8 cellular contexts compared by ENCODE assay signal in genomic region chr11:62705401-62705800, GRCh38. TPM values are rescaled to one million over a fixed set of nuclear protein-coding genes. Genes with fewer than 3 reads are reported as not detected.
DNase-seq lines count a peak whose midpoint lies in the region; ATAC-seq and TF ChIP-seq lines count a peak whose summit lies in the region.

No MANE protein-coding gene starts in this region.

- H3K36me3 ChIP-seq in CD4-positive, CD25-positive, alpha-beta regulatory T cell (ENCODE audit: control insufficient read depth, insufficient read depth, low read length): no peaks in the 10 kb centered on the region
- H3K36me3 ChIP-seq in liver (ENCODE audit: control insufficient read depth in 4 of 4, insufficient read depth in 3 of 4, low read depth in 1 of 4, low read length in 3 of 4) (peaks cover 0 to 3% (median 0%) of the 10 kb centered on the region in 4 donors), urinary bladder (ENCODE audit: insufficient read depth) (no peaks in the 10 kb centered on the region)

- in situ Hi-C loops in astrocyte of the spinal cord (cut with HindIII; ENCODE audit: low sequenced_read_pairs): no loop called here

- TF ChIP-seq RAD21 in liver (IDR thresholded peaks at IDR 0.05): no peak

- no peaks in the 10 kb centered on the region for H3K9me3 Mint-ChIP-seq in CD4-positive, CD25-positive, alpha-beta regulatory T cell

- peaks cover 0 to 49% (median 22%) of the 10 kb centered on the region in 4 donors for H3K4me1 Mint-ChIP-seq in CD4-positive, CD25-positive, alpha-beta regulatory T cell

- no peaks in the 10 kb centered on the region for H3K9me3 ChIP-seq in CD4-positive, CD25-positive, alpha-beta regulatory T cell (ENCODE audit: control insufficient read depth in 2 of 2, low read length in 2 of 2)
- no peaks in the 10 kb centered on the region for H3K9me3 ChIP-seq in liver (ENCODE audit: control insufficient read depth in 4 of 4, low read length in 3 of 4)

- H3K27ac ChIP-seq in CD4-positive, CD25-positive, alpha-beta regulatory T cell (ENCODE audit: insufficient read depth, low read length, poor library complexity, severe bottlenecking): peak overlapping the region; percentile 83
- peak overlapping the region; percentile 71 to 73 for H3K27ac ChIP-seq in liver (ENCODE audit: low read depth in 1 of 2, low read length in 2 of 2)
- peak overlapping the region; percentile 11 for H3K27ac ChIP-seq in urinary bladder (ENCODE audit: low read depth)

- peak overlapping the region; percentile 90 to 93 (median 91) for H3K4me3 Mint-ChIP-seq in CD4-positive, CD25-positive, alpha-beta regulatory T cell

- H3K4me1 ChIP-seq in CD4-positive, CD25-positive, alpha-beta regulatory T cell (ENCODE audit: control insufficient read depth, insufficient read depth, low read length, poor library complexity, severe bottlenecking): peaks cover 37% of the 10 kb centered on the region
- H3K4me1 ChIP-seq in liver (ENCODE audit: control insufficient read depth in 4 of 4, insufficient read depth in 4 of 4, low read length in 3 of 4) (peaks cover 12 to 36% (median 30%) of the 10 kb centered on the region in 4 donors), urinary bladder (ENCODE audit: insufficient read depth) (no peaks in the 10 kb centered on the region)

- no peaks in the 10 kb centered on the region for H3K36me3 Mint-ChIP-seq in CD4-positive, CD25-positive, alpha-beta regulatory T cell

- peak overlapping the region; percentile 27 to 52 for H3K9ac ChIP-seq in liver (ENCODE audit: low read depth in 1 of 2, low read length in 2 of 2)

- TF ChIP-seq CTCF in LNCAP (IDR thresholded peaks at IDR 0.05): peak; percentile 30; the same call in 1 of the 2 replicates
- no peak for TF ChIP-seq CTCF in astrocyte of the spinal cord (IDR thresholded peaks at IDR 0.05; ENCODE audit: low read depth, low read length)
- no peak for TF ChIP-seq CTCF in liver (IDR thresholded peaks at IDR 0.05; ENCODE audit: low read depth, low read length, missing input control)

- 60% methylated on average over 7 of the region's 7 CpGs for WGBS in liver
- 45% methylated on average over 7 of the region's 7 CpGs for WGBS in urinary bladder

- H3K27me3 ChIP-seq in CD4-positive, CD25-positive, alpha-beta regulatory T cell (ENCODE audit: control insufficient read depth, insufficient read depth, low read length): no peaks in the 10 kb centered on the region
- no peaks in the 10 kb centered on the region for H3K27me3 ChIP-seq in liver (ENCODE audit: control insufficient read depth in 4 of 4, insufficient read depth in 4 of 4, low read length in 3 of 4)

- no peak for ATAC-seq in CD4-positive, CD25-positive, alpha-beta regulatory T cell (ENCODE audit: low read depth in 2 of 2)
- ATAC-seq in GM21515 (IDR thresholded peaks at IDR 0.05; ENCODE audit: unreplicated experiment): no peak
- no peak for ATAC-seq in HG02571 (IDR thresholded peaks at IDR 0.05; ENCODE audit: unreplicated experiment)

- H3K27me3 Mint-ChIP-seq in CD4-positive, CD25-positive, alpha-beta regulatory T cell: no peaks in the 10 kb centered on the region

- DNase-seq in CD4-positive, CD25-positive, alpha-beta regulatory T cell: no peak
- no peak for DNase-seq in astrocyte of the spinal cord (ENCODE audit: low read depth, low spot score)
- no peak for DNase-seq in NCI-H187 treated with DMSO at 0.1 percent for 48 hours (lab: John Stamatoyannopoulos, UW)

- H3K27ac Mint-ChIP-seq in CD4-positive, CD25-positive, alpha-beta regulatory T cell: peak overlapping the region; percentile 56 to 92 (median 86)

- H3K4me3 ChIP-seq in CD4-positive, CD25-positive, alpha-beta regulatory T cell (ENCODE audit: low read depth, low read length): peak overlapping the region; percentile 86
- H3K4me3 ChIP-seq in astrocyte of the spinal cord (ENCODE audit: low read depth, low read length) (peak overlapping the region; percentile 71), liver (ENCODE audit: low read depth in 1 of 3, low read length in 3 of 3) (peak overlapping the region in 2 of 3 donors; percentile 66 to 83), urinary bladder (ENCODE audit: low read depth, low read length) (peak overlapping the region; percentile 69)

TF ChIP-seq in liver, 16 proteins besides CTCF, POLR2A, EP300 and RAD21 (continues in another document):
- TF ChIP-seq TAF1 (conservative IDR thresholded peaks at IDR 0.05) (no peak), SP1 (IDR thresholded peaks at IDR 0.05) (no peak), ZBTB33 (IDR thresholded peaks at IDR 0.05) (no peak), FOXA2 (IDR thresholded peaks at IDR 0.05) (no peak), FOXA1 (IDR thresholded peaks at IDR 0.05) (no peak), YY1 (IDR thresholded peaks at IDR 0.05) (no peak), HNF4G (IDR thresholded peaks at IDR 0.05) (no peak), GABPA (IDR thresholded peaks at IDR 0.05 in 1 of 2, conservative IDR thresholded peaks at IDR 0.05 in 1 of 2) (no peak), EGR1 (IDR thresholded peaks at IDR 0.05; ENCODE audit: low read depth in 2 of 2) (no peak), HNF4A (conservative IDR thresholded peaks at IDR 0.05) (no peak), RXRA (IDR thresholded peaks at IDR 0.05) (no peak), ATF3 (IDR thresholded peaks at IDR 0.05) (no peak)
- TF ChIP-seq, protein P1, sequence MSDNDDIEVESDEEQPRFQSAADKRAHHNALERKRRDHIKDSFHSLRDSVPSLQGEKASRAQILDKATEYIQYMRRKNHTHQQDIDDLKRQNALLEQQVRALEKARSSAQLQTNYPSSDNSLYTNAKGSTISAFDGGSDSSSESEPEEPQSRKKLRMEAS (IDR thresholded peaks at IDR 0.05): no peak

RNA-seq across cellular contexts. Expression of gene BSCL2, which starts 1.8 kb away (rescaled TPM):
- 23.9 TPM for total RNA-seq in CD4-positive, CD25-positive, alpha-beta regulatory T cell
- 10 to 100 TPM; 36.2 to 49.2 (median 42.9) TPM for polyA plus RNA-seq in CD4-positive, CD25-positive, alpha-beta regulatory T cell
- 10 to 100 TPM; 15.1 to 23.0 TPM for total RNA-seq in liver
- 10 to 100 TPM; 34.5 to 40.0 TPM for polyA plus RNA-seq in liver
- total RNA-seq in urinary bladder: 25.6 TPM
- polyA plus RNA-seq in urinary bladder: 52.6 TPM

RNA-seq across cellular contexts. Expression of gene GNG3, which starts 2.1 kb away (rescaled TPM):
- not detected for total RNA-seq in CD4-positive, CD25-positive, alpha-beta regulatory T cell
- polyA plus RNA-seq in CD4-positive, CD25-positive, alpha-beta regulatory T cell: under 1 TPM in 2 of 4 donors, not detected in 2; 0.21 to 0.72 TPM
- total RNA-seq in liver (under 1 TPM in 1 of 2 donors, not detected in 1; 0.19 TPM), urinary bladder (0.37 TPM)
- polyA plus RNA-seq in liver (not detected), urinary bladder (0.96 TPM)

RNA-seq across cellular contexts. Expression of gene LRRN4CL, which starts 16.1 kb away (rescaled TPM):
- not detected for total RNA-seq in CD4-positive, CD25-positive, alpha-beta regulatory T cell
- polyA plus RNA-seq in CD4-positive, CD25-positive, alpha-beta regulatory T cell: not detected
- total RNA-seq in liver (under 1 TPM in 1 of 2 donors, not detected in 1; 0.08 TPM), urinary bladder (10.9 TPM)
- polyA plus RNA-seq in liver (under 1 TPM in 1 of 2 donors, not detected in 1; 0.06 TPM), urinary bladder (16.7 TPM)

RNA-seq across cellular contexts. Expression of gene HNRNPUL2, which starts 21.9 kb away (rescaled TPM):
- total RNA-seq in CD4-positive, CD25-positive, alpha-beta regulatory T cell: 52.8 TPM
- 1 to 10 TPM in 3 of 4 donors, under 1 TPM in 1; 0.85 to 1.5 (median 1.2) TPM for polyA plus RNA-seq in CD4-positive, CD25-positive, alpha-beta regulatory T cell
- 10 to 100 TPM; 14.0 to 17.0 TPM for total RNA-seq in liver
- 10 to 100 TPM in 1 of 2 donors, 1 to 10 TPM in 1; 1.3 to 12.0 TPM for polyA plus RNA-seq in liver
- 25.9 TPM for total RNA-seq in urinary bladder
- 50.4 TPM for polyA plus RNA-seq in urinary bladder

RNA-seq across cellular contexts. Expression of gene TTC9C, which starts 22.9 kb away (rescaled TPM):
- total RNA-seq in CD4-positive, CD25-positive, alpha-beta regulatory T cell: 19.4 TPM
- 10 to 100 TPM; 27.6 to 39.5 (median 31.6) TPM for polyA plus RNA-seq in CD4-positive, CD25-positive, alpha-beta regulatory T cell
- total RNA-seq in liver (10 to 100 TPM; 12.0 to 16.1 TPM), urinary bladder (35.6 TPM)
- polyA plus RNA-seq in liver (10 to 100 TPM in 1 of 2 donors, 1 to 10 TPM in 1; 10.0 to 14.0 TPM), urinary bladder (27.3 TPM)

Comparison
In these comparisons a context has a peak if more than half of its experiments do, and no peak if none do; other contexts are left out.
1. H3K27ac ChIP-seq: peak in every context shown above with its lines; median percentile 83 in CD4-positive, CD25-positive, alpha-beta regulatory T cell; 72 in liver; 11 in urinary bladder.
2. RNA of gene LRRN4CL, which starts 16.1 kb away (total RNA-seq): 10.9 TPM in urinary bladder (single experiment); 0.08 TPM in liver and not detected in CD4-positive, CD25-positive, alpha-beta regulatory T cell (single experiment); every median in the first group is over 10 times any median in the second.
3. Peak in every context shown above with its lines, with median percentiles within 50 percentile points of each other: H3K4me3 ChIP-seq.